ENCODE assay signal across 8 cellular contexts in genomic region chr1:52140633-52141512, GRCh38. TPM values are rescaled to one million over a fixed set of nuclear protein-coding genes. Genes with fewer than 3 reads are reported as not detected.
DNase-seq lines count a peak whose midpoint lies in the region; ATAC-seq and TF ChIP-seq lines count a peak whose summit lies in the region.

No MANE protein-coding gene starts in this region.

- H3K27ac Mint-ChIP-seq in effector memory CD8-positive, alpha-beta T cell = peak overlapping the region; percentile 25 to 77
- H3K27ac Mint-ChIP-seq in osteocyte (ENCODE audit: unreplicated experiment) = peak overlapping the region; percentile 86

- peaks cover 28 to 37% of the 10 kb centered on the region in 2 donors for H3K4me1 Mint-ChIP-seq in effector memory CD8-positive, alpha-beta T cell (ENCODE audit: low read depth in 2 of 2)
- H3K4me1 Mint-ChIP-seq in osteocyte (ENCODE audit: unreplicated experiment) = peaks cover 34% of the 10 kb centered on the region

- H3K36me3 ChIP-seq in ES-I3 (ENCODE audit: insufficient read depth, low read length) = no peaks in the 10 kb centered on the region

- H3K9me3 ChIP-seq in ES-I3 (ENCODE audit: control insufficient read depth, insufficient read depth, low read length) = no peaks in the 10 kb centered on the region

- ATAC-seq in effector memory CD8-positive, alpha-beta T cell (replicated peaks) = no peak
- ATAC-seq in HG02763 (IDR thresholded peaks at IDR 0.05; ENCODE audit: unreplicated experiment) (no peak), HG02870 (IDR thresholded peaks at IDR 0.05; ENCODE audit: unreplicated experiment) (no peak)

- no peaks in the 10 kb centered on the region for H3K36me3 Mint-ChIP-seq in effector memory CD8-positive, alpha-beta T cell (ENCODE audit: insufficient read depth)
- no peaks in the 10 kb centered on the region for H3K36me3 Mint-ChIP-seq in osteocyte (ENCODE audit: unreplicated experiment)

- 0 out of 2 replicates have a peak, but pooled peaks cover 2% of the 10 kb centered on the region for H3K4me1 ChIP-seq in ES-I3 (ENCODE audit: insufficient read depth, low read length)

- DNase-seq in NOMO-1 treated with dmso at 0.1 percent for 144 hours (lab: John Stamatoyannopoulos, UW; ENCODE audit: unreplicated experiment) (peak; percentile 69), osteocyte (ENCODE audit: extremely low spot score, unreplicated experiment) (no peak), midbrain (lab: John Stamatoyannopoulos, UW) (no peak), T-helper 9 cell (no peak)
- DNase-seq in effector memory CD8-positive, alpha-beta T cell = no peak

- no peaks in the 10 kb centered on the region for H3K27me3 Mint-ChIP-seq in effector memory CD8-positive, alpha-beta T cell
- H3K27me3 Mint-ChIP-seq in osteocyte (ENCODE audit: unreplicated experiment) = no peaks in the 10 kb centered on the region

- peak overlapping the region; percentile 61 to 87 for H3K4me3 Mint-ChIP-seq in effector memory CD8-positive, alpha-beta T cell
- peak overlapping the region; percentile 72 for H3K4me3 Mint-ChIP-seq in osteocyte (ENCODE audit: unreplicated experiment)

- H3K9me3 Mint-ChIP-seq in effector memory CD8-positive, alpha-beta T cell = no peaks in the 10 kb centered on the region
- H3K9me3 Mint-ChIP-seq in osteocyte (ENCODE audit: unreplicated experiment) = no peaks in the 10 kb centered on the region

- peak overlapping the region; percentile 99; the same call in 1 of the 2 replicates for H3K9ac ChIP-seq in ES-I3 (ENCODE audit: low read depth, low read length)

- TF ChIP-seq CTCF in osteocyte (IDR thresholded peaks at IDR 0.05) = no peak

RNA-seq across cellular contexts. Expression of gene ZFYVE9, which starts 1.0 kb away (rescaled TPM):
- 24.7 and 25.9 TPM in 2 replicates for total RNA-seq in osteocyte
